ENCODE assay signal across 33 cellular contexts in genomic region chr11:18495268-18495667, GRCh38. TPM values are rescaled to one million over a fixed set of nuclear protein-coding genes. Genes with fewer than 3 reads are reported as not detected.
A peak's percentile ranks its signal among the peaks of the same experiment; 100 is the strongest.
DNase-seq lines count a peak whose midpoint lies in the region; ATAC-seq and TF ChIP-seq lines count a peak whose summit lies in the region.
"Had no signal": no experiment of that assay in that cellular context is flagged by ENCODE, and none has a peak within 500 bp of the region (broad histone marks: within the 10 kb centered on the region; RNA-seq: fewer than 3 reads in every experiment).

No MANE protein-coding gene starts in this region.

- H3K4me1 Mint-ChIP-seq in CD8-positive, alpha-beta T cell (ENCODE audit: low read depth), result peaks cover 14% of the 10 kb centered on the region
- peaks cover 2 to 15% of the 10 kb centered on the region in 2 donors for H3K4me1 Mint-ChIP-seq in effector memory CD8-positive, alpha-beta T cell (ENCODE audit: low read depth in 2 of 2)
- H3K4me1 Mint-ChIP-seq in H9, result no peaks in the 10 kb centered on the region
- H3K4me1 Mint-ChIP-seq: activated CD4-positive, alpha-beta T cell treated with anti-CD3 and anti-CD28 coated beads, Interleukin-2, amount 10 ng/mL, durations not matched to agents 7 days and 5 days; activated CD8-positive, alpha-beta memory T cell treated with anti-CD3 and anti-CD28 coated beads, Interleukin-2, amount 10 ng/mL, durations not matched to agents 7 days and 5 days had no signal

- no peak for DNase-seq in CD8-positive, alpha-beta T cell
- DNase-seq in KBM-7 (peak; percentile 45), OCI-M1 (lab: John Stamatoyannopoulos, UW) (peak; percentile 41), GM10248 (ENCODE audit: extremely low spot score) (no peak), H9 (no peak)
- DNase-seq in effector memory CD8-positive, alpha-beta T cell, result no peak
- DNase-seq: activated CD4-positive, alpha-beta T cell treated with anti-CD3 and anti-CD28 coated beads, Interleukin-2, amount 10 ng/mL, durations not matched to agents 7 days and 5 days; activated CD8-positive, alpha-beta memory T cell treated with anti-CD3 and anti-CD28 coated beads, Interleukin-2, amount 10 ng/mL, durations not matched to agents 7 days and 5 days; activated naive CD4-positive, alpha-beta T cell treated with anti-CD3 and anti-CD28 coated beads, Interleukin-2, amount 50 U/mL, for 16 hours; anterior cingulate cortex; colonic mucosa; effector CD8-positive, alpha-beta T cell; erythroblast; HCEC 1CT; left ventricle myocardium superior; MG63; midbrain; natural killer cell; NCI-H1694; NCI-H2171; NCI-H524; WERI-Rb-1 had no signal

- H3K56ac ChIP-seq in H9 (ENCODE audit: insufficient read length, low read depth, low read length), result no peak overlapping the region

- H2BK120ac ChIP-seq in H9 (ENCODE audit: low read depth, low read length, poor library complexity, severe bottlenecking), result no peak overlapping the region

- in situ Hi-C loops in KBM-7 (cut with MboI; ENCODE audit: low pct_unique_long_range_greater_than_20kb, low sequenced_read_pairs), result no loop called here

- H2BK20ac ChIP-seq in H9 (ENCODE audit: low read depth, low read length, poor library complexity, severe bottlenecking), result no peak overlapping the region

- no peak overlapping the region for H3K4me3 ChIP-seq in CD8-positive, alpha-beta T cell (ENCODE audit: low read depth, low read length)
- H3K4me3 ChIP-seq: colonic mucosa, MG63, thoracic aorta had no signal

- H3K4me2 ChIP-seq in H9 (ENCODE audit: insufficient read depth, insufficient read length, low read length), result no peak overlapping the region

- no peaks in the 10 kb centered on the region for H4K20me1 ChIP-seq in H9 (ENCODE audit: control insufficient read depth, insufficient read depth, insufficient read length)

- H3K79me2 ChIP-seq in H9 (ENCODE audit: insufficient read depth, low read length), result no peaks in the 10 kb centered on the region

- H3K79me1 ChIP-seq in H9 (ENCODE audit: insufficient read depth, low read depth, low read length, poor library complexity, severe bottlenecking), result no peaks in the 10 kb centered on the region

- no peak overlapping the region for H4K91ac ChIP-seq in H9 (ENCODE audit: insufficient read length, low read depth, low read length)

- H3K36me3 Mint-ChIP-seq in CD8-positive, alpha-beta T cell, result peaks cover 80% of the 10 kb centered on the region
- peaks cover 81% of the 10 kb centered on the region for H3K36me3 Mint-ChIP-seq in effector memory CD8-positive, alpha-beta T cell (ENCODE audit: insufficient read depth)
- peaks cover 6 to 42% (median 22%) of the 10 kb centered on the region in 3 experiments for H3K36me3 Mint-ChIP-seq in H9 (ENCODE audit: insufficient read depth in 1 of 3, low read depth in 3 of 3)

- H3K9me3 Mint-ChIP-seq in CD8-positive, alpha-beta T cell, result no peaks in the 10 kb centered on the region
- no peaks in the 10 kb centered on the region for H3K9me3 Mint-ChIP-seq in effector memory CD8-positive, alpha-beta T cell
- no peaks in the 10 kb centered on the region for H3K9me3 Mint-ChIP-seq in H9
- H3K9me3 Mint-ChIP-seq: activated CD4-positive, alpha-beta T cell treated with anti-CD3 and anti-CD28 coated beads, Interleukin-2, amount 10 ng/mL, durations not matched to agents 7 days and 5 days; natural killer cell; stimulated activated naive CD8-positive, alpha-beta T cell treated with anti-CD3 and anti-CD28 coated beads, Interleukin-15, Interleukin-2, amounts not matched to agents 100 ng/mL and 50 ng/mL, for 24 hours; T-helper 1 cell treated with Interleukin-12 subunit alpha and Interleukin-12 subunit beta and Interleukin-4 antibody, amounts not matched to agents 30 μg/mL and 1 μg/mL, for 36 hours had no signal

- no peak overlapping the region for H4K5ac ChIP-seq in H9 (ENCODE audit: insufficient read length, low read depth, low read length)

- H3K36me3 ChIP-seq in CD8-positive, alpha-beta T cell (ENCODE audit: insufficient read depth, low read length), result peaks cover 30% of the 10 kb centered on the region
- H3K36me3 ChIP-seq: colonic mucosa had no signal

- no peak overlapping the region for H3K9ac ChIP-seq in H9 (ENCODE audit: extremely low read depth, insufficient read length, low read length)

- H3K14ac ChIP-seq in H9 (ENCODE audit: insufficient read depth, low read length), result no peak overlapping the region

- ATAC-seq in CD8-positive, alpha-beta T cell, result no peak
- no peak for ATAC-seq in effector memory CD8-positive, alpha-beta T cell (replicated peaks)
- no peak for ATAC-seq in HG02852 (IDR thresholded peaks at IDR 0.05; ENCODE audit: unreplicated experiment)
- ATAC-seq: activated CD8-positive, alpha-beta memory T cell treated with anti-CD3 and anti-CD28 coated beads, Interleukin-2, amount 10 ng/mL, durations not matched to agents 7 days and 5 days; left ventricle myocardium superior; natural killer cell had no signal

- H3K4me1 ChIP-seq in CD8-positive, alpha-beta T cell (ENCODE audit: insufficient read depth, low read length), result no peaks in the 10 kb centered on the region
- H3K4me1 ChIP-seq in H9 (ENCODE audit: insufficient read depth, low read length), result no peaks in the 10 kb centered on the region
- H3K4me1 ChIP-seq: colonic mucosa had no signal

- TF ChIP-seq CTCF in CD8-positive, alpha-beta T cell (IDR thresholded peaks at IDR 0.05), result no peak
- TF ChIP-seq CTCF in GM10248 (IDR thresholded peaks at IDR 0.05; ENCODE audit: control extremely low read depth, extremely low read depth, low read depth, missing control alignments) (no peak), H9 (conservative IDR thresholded peaks at IDR 0.05) (no peak)

- H3T11ph ChIP-seq in H9 (ENCODE audit: low read length), result no peak overlapping the region

- H3K18ac ChIP-seq in H9 (ENCODE audit: insufficient read length, low read depth, low read length), result no peak overlapping the region

- H2BK5ac ChIP-seq in H9 (ENCODE audit: insufficient read length, low read length), result no peak overlapping the region

- no peak overlapping the region for H2AK5ac ChIP-seq in H9 (ENCODE audit: insufficient read length, low read length)

- H3K27ac Mint-ChIP-seq in CD8-positive, alpha-beta T cell, result peak overlapping the region; percentile 76
- H3K27ac Mint-ChIP-seq in effector memory CD8-positive, alpha-beta T cell, result peak overlapping the region; percentile 36 to 75
- H3K27ac Mint-ChIP-seq in H9, result no peak overlapping the region
- H3K27ac Mint-ChIP-seq: activated CD4-positive, alpha-beta T cell treated with anti-CD3 and anti-CD28 coated beads, Interleukin-2, amount 10 ng/mL, durations not matched to agents 7 days and 5 days; activated CD8-positive, alpha-beta memory T cell treated with anti-CD3 and anti-CD28 coated beads, Interleukin-2, amount 10 ng/mL, durations not matched to agents 7 days and 5 days; stimulated activated naive CD8-positive, alpha-beta T cell treated with anti-CD3 and anti-CD28 coated beads, Interleukin-15, Interleukin-2, amounts not matched to agents 100 ng/mL and 50 ng/mL, for 24 hours; T-helper 1 cell treated with Interleukin-12 subunit alpha and Interleukin-12 subunit beta and Interleukin-4 antibody, amounts not matched to agents 30 μg/mL and 1 μg/mL, for 36 hours had no signal

- CTCF ChIA-PET in CD8-positive, alpha-beta T cell (lab: Charles Lee), result no interaction called here
- CTCF ChIA-PET in GM10248 (lab: Yijun Ruan, JAX), result interaction anchor here (1.5 kb wide), 1 partner anchor 227 kb away, joined by 3 read pairs; no protein-coding TSS in a partner anchor

- H3K27me3 Mint-ChIP-seq in CD8-positive, alpha-beta T cell (ENCODE audit: low read depth), result no peaks in the 10 kb centered on the region
- H3K27me3 Mint-ChIP-seq in effector memory CD8-positive, alpha-beta T cell, result no peaks in the 10 kb centered on the region
- no peaks in the 10 kb centered on the region for H3K27me3 Mint-ChIP-seq in H9 (ENCODE audit: low read depth)
- H3K27me3 Mint-ChIP-seq: activated CD4-positive, alpha-beta T cell treated with anti-CD3 and anti-CD28 coated beads, Interleukin-2, amount 10 ng/mL, durations not matched to agents 7 days and 5 days; activated CD8-positive, alpha-beta memory T cell treated with anti-CD3 and anti-CD28 coated beads, Interleukin-2, amount 10 ng/mL, durations not matched to agents 7 days and 5 days; stimulated activated naive CD8-positive, alpha-beta T cell treated with anti-CD3 and anti-CD28 coated beads, Interleukin-15, Interleukin-2, amounts not matched to agents 100 ng/mL and 50 ng/mL, for 24 hours had no signal

- no peak overlapping the region for H3K4ac ChIP-seq in H9 (ENCODE audit: low read depth, low read length)

- no peak overlapping the region for H3K23ac ChIP-seq in H9 (ENCODE audit: insufficient read length, low read depth, low read length)

- H3K27me3 ChIP-seq in CD8-positive, alpha-beta T cell (ENCODE audit: insufficient read depth, low read length), result no peaks in the 10 kb centered on the region
- H3K27me3 ChIP-seq in H9 (ENCODE audit: insufficient read depth, low read length), result no peaks in the 10 kb centered on the region
- H3K27me3 ChIP-seq: colonic mucosa, MG63 had no signal

- POLR2A ChIA-PET in CD8-positive, alpha-beta T cell (lab: Charles Lee), result no interaction called here
- POLR2A ChIA-PET in GM10248 (lab: Yijun Ruan, JAX), result no interaction called here

- H3K23me2 ChIP-seq in H9 (ENCODE audit: insufficient read length, low read depth, low read length, poor library complexity, severe bottlenecking), result no peaks in the 10 kb centered on the region

- H2AFZ ChIP-seq in H9 (ENCODE audit: low read length), result no peak overlapping the region

- H4K8ac ChIP-seq in H9 (replicated peaks; ENCODE audit: insufficient read length, low read depth, low read length), result no peak overlapping the region

- no peak overlapping the region for H2BK12ac ChIP-seq in H9 (ENCODE audit: insufficient read length, low read depth, low read length)

- H3K4me3 Mint-ChIP-seq in CD8-positive, alpha-beta T cell, result no peak overlapping the region
- H3K4me3 Mint-ChIP-seq in effector memory CD8-positive, alpha-beta T cell, result no peak overlapping the region
- no peak overlapping the region for H3K4me3 Mint-ChIP-seq in H9
- H3K4me3 Mint-ChIP-seq: activated CD4-positive, alpha-beta T cell treated with anti-CD3 and anti-CD28 coated beads, Interleukin-2, amount 10 ng/mL, durations not matched to agents 7 days and 5 days; activated CD8-positive, alpha-beta memory T cell treated with anti-CD3 and anti-CD28 coated beads, Interleukin-2, amount 10 ng/mL, durations not matched to agents 7 days and 5 days; natural killer cell; stimulated activated naive CD8-positive, alpha-beta T cell treated with anti-CD3 and anti-CD28 coated beads, Interleukin-15, Interleukin-2, amounts not matched to agents 100 ng/mL and 50 ng/mL, for 24 hours; T-helper 1 cell treated with Interleukin-12 subunit alpha and Interleukin-12 subunit beta and Interleukin-4 antibody, amounts not matched to agents 30 μg/mL and 1 μg/mL, for 36 hours had no signal

- H3K9me3 ChIP-seq in CD8-positive, alpha-beta T cell (ENCODE audit: low read length), result no peaks in the 10 kb centered on the region
- no peaks in the 10 kb centered on the region for H3K9me3 ChIP-seq in H9 (ENCODE audit: control insufficient read depth, low read depth, low read length)
- H3K9me3 ChIP-seq: colonic mucosa, MG63, thoracic aorta had no signal

- H3K27ac ChIP-seq in CD8-positive, alpha-beta T cell (ENCODE audit: low read depth, low read length), result no peak overlapping the region
- H3K27ac ChIP-seq in H9 (ENCODE audit: insufficient read length, low read depth, low read length), result no peak overlapping the region
- H3K27ac ChIP-seq: colonic mucosa, thoracic aorta, WERI-Rb-1 had no signal

- H2BK15ac ChIP-seq in H9 (ENCODE audit: low read depth, low read length), result no peak overlapping the region

- intact Hi-C loops in CD8-positive, alpha-beta T cell (cut with DNase I, micrococcal nuclease), result loop anchor here in 1 of 2 experiments (10.0 kb wide), 2 partner anchors 380 to 490 kb away; no protein-coding TSS in a partner anchor

RNA-seq across cellular contexts. Expression of gene TSG101, which starts 31.5 kb away (rescaled TPM):
- total RNA-seq in CD8-positive, alpha-beta T cell, result 10 to 100 TPM; 36.2 to 36.5 TPM
- total RNA-seq in H9 (2021), result 48.1 and 50.3 TPM in 2 replicates

RNA-seq across cellular contexts. Expression of gene LDHAL6A, which starts 39.6 kb away (rescaled TPM):
- total RNA-seq in CD8-positive, alpha-beta T cell, result not detected
- not detected in 2 replicates for total RNA-seq in H9 (2021)
- total RNA-seq: activated CD8-positive, alpha-beta memory T cell treated with anti-CD3 and anti-CD28 coated beads, Interleukin-2, amount 10 ng/mL, durations not matched to agents 7 days and 5 days; bronchial epithelial cell; colonic mucosa; HT-29; left ventricle myocardium superior; omental fat pad; renal cortical epithelial cell; RPMI7951; SK-MEL-5; skeletal muscle tissue; thoracic aorta had no signal

Comparison
In these comparisons a context has a peak if more than half of its experiments do, and no peak if none do; other contexts are left out.
1. DNase-seq: peak in KBM-7 (single experiment) and OCI-M1 (single experiment); none in CD8-positive, alpha-beta T cell (0 of 7), effector memory CD8-positive, alpha-beta T cell (0 of 3), GM10248 (single experiment) and H9 (single experiment).
2. H3K27ac Mint-ChIP-seq: peak in CD8-positive, alpha-beta T cell (single experiment) and effector memory CD8-positive, alpha-beta T cell (2 of 2); none in H9 (0 of 3).